ENCODE assay signal across 19 cellular contexts in genomic region chr14:52072266-52072780, GRCh38. TPM values are rescaled to one million over a fixed set of nuclear protein-coding genes. Genes with fewer than 3 reads are reported as not detected.
DNase-seq lines count a peak whose midpoint lies in the region; ATAC-seq, FAIRE-seq and TF ChIP-seq lines count a peak whose summit lies in the region.
"Had no signal": no experiment of that assay in that cellular context is flagged by ENCODE, and none has a peak within 500 bp of the region (broad histone marks: within the 10 kb centered on the region; RNA-seq: fewer than 3 reads in every experiment).

No MANE protein-coding gene starts in this region.

- no peak for TF ChIP-seq EP300 in SK-N-SH (IDR thresholded peaks at IDR 0.05; ENCODE audit: borderline replicate concordance in 1 of 2, low read depth in 1 of 2, low read length in 1 of 2)

- H3K4me3 ChIP-seq in SK-N-SH (ENCODE audit: low read depth in 2 of 2, low read length in 1 of 2) (no peak overlapping the region), neural progenitor cell (no peak overlapping the region), thoracic aorta (no peak overlapping the region)
- H3K4me3 ChIP-seq: HAP-1 had no signal

- no peaks in the 10 kb centered on the region for H3K9me2 ChIP-seq in SK-N-SH

- H3K4me2 ChIP-seq in SK-N-SH (peak overlapping the region; percentile 22), neural progenitor cell (peak overlapping the region; percentile 56)

- no peak for DNase-seq in SK-N-SH
- no peak for DNase-seq in chondrocyte (ENCODE audit: low spot score)
- peak; percentile 46 for DNase-seq in neural progenitor cell (ENCODE audit: low spot score)
- no peak for DNase-seq in thoracic aorta (ENCODE audit: low spot score)
- DNase-seq in GM12891 (ENCODE audit: insufficient read length, low spot score), result no peak
- DNase-seq in activated CD4-positive, alpha-beta T cell treated with anti-CD3 and anti-CD28 coated beads for 36 hours, result no peak
- DNase-seq in G401 (ENCODE audit: low spot score), result no peak
- DNase-seq: COR-L47, DMS153, MM.1S, NCI-H1105, NCI-H187, NCI-H446 had no signal

- H4K20me1 ChIP-seq in SK-N-SH (ENCODE audit: insufficient read depth), result no peaks in the 10 kb centered on the region
- H4K20me1 ChIP-seq in neural progenitor cell (ENCODE audit: low read depth), result peaks cover 6% of the 10 kb centered on the region

- H3K36me3 Mint-ChIP-seq in chondrocyte (ENCODE audit: low read depth) (peaks cover 4% of the 10 kb centered on the region), neural progenitor cell (no peaks in the 10 kb centered on the region)
- no peaks in the 10 kb centered on the region for H3K36me3 Mint-ChIP-seq in activated CD4-positive, alpha-beta T cell treated with anti-CD3 and anti-CD28 coated beads for 36 hours (ENCODE audit: low read depth)

- in situ Hi-C loops in G401 (cut with HindIII; ENCODE audit: low sequenced_read_pairs), result no loop called here

- H3K4me1 ChIP-seq in SK-N-SH (ENCODE audit: control insufficient read depth in 1 of 2, insufficient read depth in 2 of 2, low read depth in 1 of 2, low read length in 1 of 2) (peaks cover 14 to 33% of the 10 kb centered on the region in 2 experiments; a peak in 3 of 4 replicates), neural progenitor cell (peaks cover 25% of the 10 kb centered on the region), thoracic aorta (ENCODE audit: control insufficient read depth in 1 of 2, low read depth in 2 of 2) (peaks cover 10 to 35% of the 10 kb centered on the region in 2 donors)

- H3K36me3 ChIP-seq in SK-N-SH (replicated peaks in 1 of 2; ENCODE audit: control insufficient read depth in 1 of 2, insufficient read depth in 2 of 2, low read length in 1 of 2), result no peaks in the 10 kb centered on the region
- H3K36me3 ChIP-seq in neural progenitor cell, result no peaks in the 10 kb centered on the region
- no peaks in the 10 kb centered on the region for H3K36me3 ChIP-seq in thoracic aorta
- H3K36me3 ChIP-seq: HAP-1 had no signal

- no peak for ATAC-seq in SK-N-SH treated with all-trans-retinoic acid at 6 μM for 48 hours
- ATAC-seq in thoracic aorta (ENCODE audit: insufficient number of reproducible peaks, low FRiP score, low read depth), result no peak
- ATAC-seq in activated CD4-positive, alpha-beta T cell treated with anti-CD3 and anti-CD28 coated beads for 36 hours, result no peak

- H3K27me3 Mint-ChIP-seq in chondrocyte (ENCODE audit: low read depth) (no peaks in the 10 kb centered on the region), neural progenitor cell (ENCODE audit: insufficient read depth, low read depth) (peaks cover 21% of the 10 kb centered on the region)
- H3K27me3 Mint-ChIP-seq in activated CD4-positive, alpha-beta T cell treated with anti-CD3 and anti-CD28 coated beads for 36 hours, result peaks cover 51% of the 10 kb centered on the region

- H3K27ac Mint-ChIP-seq in chondrocyte (ENCODE audit: unreplicated experiment) (peak overlapping the region; percentile 87), neural progenitor cell (peak overlapping the region; percentile 12)
- no peak overlapping the region for H3K27ac Mint-ChIP-seq in activated CD4-positive, alpha-beta T cell treated with anti-CD3 and anti-CD28 coated beads for 36 hours

- H3K9me3 ChIP-seq in SK-N-SH, result no peaks in the 10 kb centered on the region
- H3K9me3 ChIP-seq in neural progenitor cell (ENCODE audit: low read depth), result no peaks in the 10 kb centered on the region
- H3K9me3 ChIP-seq in thoracic aorta, result no peaks in the 10 kb centered on the region
- H3K9me3 ChIP-seq: HAP-1 had no signal

- H3K27me3 ChIP-seq in SK-N-SH (ENCODE audit: insufficient read depth) (no peaks in the 10 kb centered on the region), neural progenitor cell (peaks cover 35% of the 10 kb centered on the region), thoracic aorta (replicated peaks; ENCODE audit: insufficient read depth) (no peaks in the 10 kb centered on the region)

- POLR2A ChIA-PET in SK-N-SH (lab: Yijun Ruan, JAX), result no interaction called here
- POLR2A ChIA-PET in activated CD4-positive, alpha-beta T cell treated with anti-CD3 and anti-CD28 coated beads for 36 hours (lab: Charles Lee), result no interaction called here

- H3F3A ChIP-seq in SK-N-SH (replicated peaks; ENCODE audit: insufficient read depth) (peaks cover 36% of the 10 kb centered on the region), neural progenitor cell (ENCODE audit: low read depth) (peaks cover 10% of the 10 kb centered on the region)

- no peak overlapping the region for H3K9ac ChIP-seq in SK-N-SH
- H3K9ac ChIP-seq in neural progenitor cell, result no peak overlapping the region

- H3K27ac ChIP-seq in SK-N-SH (ENCODE audit: low read depth in 2 of 2, low read length in 1 of 2) (peak overlapping the region in 1 of 2 experiments; percentile 65; a peak in 2 of 4 replicates), neural progenitor cell (no peak overlapping the region), thoracic aorta (peak overlapping the region; percentile 4 to 8)
- H3K27ac ChIP-seq: 22Rv1, C4-2B, HL-60 had no signal

- H2AFZ ChIP-seq in SK-N-SH (ENCODE audit: low read depth) (no peak overlapping the region), neural progenitor cell (replicated peaks) (no peak overlapping the region)

- CTCF ChIA-PET in SK-N-SH (lab: Yijun Ruan, JAX), result interaction anchor here (0.9 to 5.5 kb wide), 8 partner anchors 8 to 94 kb away, joined by 3 to 45 read pairs (median 4); no protein-coding TSS in a partner anchor
- CTCF ChIA-PET in activated CD4-positive, alpha-beta T cell treated with anti-CD3 and anti-CD28 coated beads for 36 hours (lab: Charles Lee), result interaction anchor here (0.7 to 0.8 kb wide), 4 partner anchors 8 to 293 kb away, joined by 3 read pairs; no protein-coding TSS in a partner anchor

- H3K4me3 Mint-ChIP-seq in chondrocyte (ENCODE audit: unreplicated experiment) (no peak overlapping the region), neural progenitor cell (no peak overlapping the region)
- H3K4me3 Mint-ChIP-seq in activated CD4-positive, alpha-beta T cell treated with anti-CD3 and anti-CD28 coated beads for 36 hours, result no peak overlapping the region

- TF ChIP-seq POLR2A in GM12891 (IDR thresholded peaks at IDR 0.05; ENCODE audit: low read depth, low read length), result no peak

- TF ChIP-seq CTCF in SK-N-SH (IDR thresholded peaks at IDR 0.05) (no peak), chondrocyte (IDR thresholded peaks at IDR 0.05) (no peak), neural progenitor cell (IDR thresholded peaks at IDR 0.05) (no peak), thoracic aorta (IDR thresholded peaks at IDR 0.05) (no peak)

- no peak for TF ChIP-seq RAD21 in SK-N-SH (IDR thresholded peaks at IDR 0.05; ENCODE audit: low read length)

- intact Hi-C loops in activated CD4-positive, alpha-beta T cell treated with anti-CD3 and anti-CD28 coated beads for 36 hours (cut with DNase I, micrococcal nuclease), result no loop called here

- FAIRE-seq in GM12891 (lab: Jason Lieb, UNC), result no peak
- FAIRE-seq: GM18507 had no signal

- no peaks in the 10 kb centered on the region for H3K9me3 Mint-ChIP-seq in chondrocyte (ENCODE audit: low read depth)
- no peaks in the 10 kb centered on the region for H3K9me3 Mint-ChIP-seq in neural progenitor cell
- H3K9me3 Mint-ChIP-seq in activated CD4-positive, alpha-beta T cell treated with anti-CD3 and anti-CD28 coated beads for 36 hours (ENCODE audit: low read depth), result no peaks in the 10 kb centered on the region

- H3K4me1 Mint-ChIP-seq in chondrocyte (ENCODE audit: low read depth), result peaks cover 79% of the 10 kb centered on the region
- H3K4me1 Mint-ChIP-seq in neural progenitor cell, result peaks cover 28% of the 10 kb centered on the region
- H3K4me1 Mint-ChIP-seq in activated CD4-positive, alpha-beta T cell treated with anti-CD3 and anti-CD28 coated beads for 36 hours, result peaks cover 22% of the 10 kb centered on the region

- WGBS in SK-N-SH (ENCODE audit: low lambda C conversion rate), result 98% methylated on average over 2 of the region's 2 CpGs

- H3K79me2 ChIP-seq in SK-N-SH (ENCODE audit: insufficient read depth), result peaks cover 8% of the 10 kb centered on the region
- H3K79me2 ChIP-seq in neural progenitor cell (ENCODE audit: low read depth), result no peaks in the 10 kb centered on the region

TF ChIP-seq in SK-N-SH treated with all-trans-retinoic acid at 6 μM for 48 hours, 23 proteins besides CTCF, POLR2A, EP300 and RAD21 (continues in another document):
- no peak for TF ChIP-seq SNAI2 (CRISPR knock-in tag; IDR thresholded peaks at IDR 0.05)
- no peak for TF ChIP-seq ZNF565 (CRISPR knock-in tag; conservative IDR thresholded peaks at IDR 0.05; ENCODE audit: low read depth)
- no peak for TF ChIP-seq GLIS3 (CRISPR knock-in tag; IDR thresholded peaks at IDR 0.05)
- no peak for TF ChIP-seq TOX (CRISPR knock-in tag; IDR thresholded peaks at IDR 0.05; ENCODE audit: borderline replicate concordance)
- no peak for TF ChIP-seq ISL1 (CRISPR knock-in tag; IDR thresholded peaks at IDR 0.05)
- no peak for TF ChIP-seq ESRRG (CRISPR knock-in tag; IDR thresholded peaks at IDR 0.05)
- TF ChIP-seq CSDC2 (CRISPR knock-in tag; IDR thresholded peaks at IDR 0.05), result no peak
- no peak for TF ChIP-seq ZFP3 (CRISPR knock-in tag; IDR thresholded peaks at IDR 0.05)

TF ChIP-seq in GM12891, 5 proteins besides CTCF, POLR2A, EP300 and RAD21:
- TF ChIP-seq POU2F2 (IDR thresholded peaks at IDR 0.05; ENCODE audit: low read depth, low read length) (no peak), POLR2AphosphoS5 (IDR thresholded peaks at IDR 0.05; ENCODE audit: low read depth, low read length) (no peak), TAF1 (IDR thresholded peaks at IDR 0.05; ENCODE audit: low read depth, low read length) (no peak), PAX5 (IDR thresholded peaks at IDR 0.05; ENCODE audit: insufficient read depth, low read length, severe bottlenecking) (no peak), SPI1 (IDR thresholded peaks at IDR 0.05; ENCODE audit: low read depth, low read length) (no peak)

RNA-seq across cellular contexts. Expression of gene NID2, which starts 3.5 kb away (rescaled TPM):
- polyA plus RNA-seq in SK-N-SH (2012; rRNA removed), result 15.9 and 22.7 TPM in 2 replicates
- polyA plus RNA-seq in SK-N-SH (2012; cell fraction: cytosol; rRNA removed), result 19.8 and 21.6 TPM in 2 replicates
- polyA plus RNA-seq in SK-N-SH (2012; cell fraction: nucleus; rRNA removed), result 36.1 and 46.6 TPM in 2 replicates
- total RNA-seq in chondrocyte (49.4 to 67.8 TPM (median 51.6 TPM) in 3 replicates), neural progenitor cell (ENCODE audit: low replicate concordance) (22.0 and 24.7 TPM in 2 replicates), thoracic aorta (10 to 100 TPM; 21.0 to 33.3 TPM)
- 0.17 TPM for polyA plus RNA-seq in GM12891 (2012; ENCODE audit: low read depth, missing spikeins)
- not detected for total RNA-seq in activated CD4-positive, alpha-beta T cell treated with anti-CD3 and anti-CD28 coated beads for 36 hours
- not detected in 2 replicates for total RNA-seq in G401 (2014; rRNA removed; shearing (Covaris generic))

Comparison
In these comparisons a context has a peak if more than half of its experiments do, and no peak if none do; other contexts are left out.
1. RNA of gene NID2, which starts 3.5 kb away (total RNA-seq): 49.4 to 67.8 TPM in chondrocyte, 21.0 to 33.3 TPM in thoracic aorta and 22.0 to 24.7 TPM in neural progenitor cell; not detected in activated CD4-positive, alpha-beta T cell treated with anti-CD3 and anti-CD28 coated beads for 36 hours and not detected in G401; every median in the first group is over 10 times any median in the second.